31 cellular contexts compared by ENCODE assay signal in the genomic region with DNA sequence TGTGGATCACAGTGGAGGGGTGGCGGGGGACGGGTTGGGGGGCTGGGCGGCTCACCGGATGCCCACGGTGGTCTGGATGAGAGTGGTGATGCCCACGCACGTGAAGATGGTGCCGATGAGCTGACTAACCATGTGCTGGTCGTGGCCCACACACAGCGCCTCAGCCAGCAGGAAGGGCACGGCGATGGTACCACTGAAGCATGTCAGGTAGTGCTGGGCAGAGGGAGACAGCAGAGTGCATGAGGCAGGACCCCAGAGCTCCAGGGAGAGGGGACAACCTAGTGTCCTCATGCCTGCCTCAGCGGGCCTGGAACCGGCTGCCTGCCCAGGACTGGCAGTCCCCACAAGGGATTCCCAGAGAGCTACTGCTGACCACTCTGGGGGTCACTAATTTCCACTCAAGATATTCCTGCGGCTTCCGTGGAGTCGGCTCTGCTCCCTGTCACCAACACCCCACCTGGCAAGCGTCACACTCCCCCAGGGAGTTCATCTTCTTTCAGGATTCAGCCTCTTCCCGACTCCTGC. TPM values are rescaled to one million over a fixed set of nuclear protein-coding genes. Genes with fewer than 3 reads are reported as not detected.
DNase-seq lines count a peak whose midpoint lies in the region; ATAC-seq and TF ChIP-seq lines count a peak whose summit lies in the region.
"Had no signal": no experiment of that assay in that cellular context is flagged by ENCODE, and none has a peak within 500 bp of the region (broad histone marks: within the 10 kb centered on the region; RNA-seq: fewer than 3 reads in every experiment).

No MANE protein-coding gene starts in this region.

- TF ChIP-seq EP300 in gastroesophageal sphincter (IDR thresholded peaks at IDR 0.05) = no peak

- ATAC-seq in GM21381 (IDR thresholded peaks at IDR 0.05; ENCODE audit: unreplicated experiment) (no peak), gastroesophageal sphincter (no peak)
- ATAC-seq: activated T-cell treated with anti-CD3 and anti-CD28 coated beads, Interleukin-2, amount 50 U/mL, for 4 hours; Right ventricle myocardium inferior; stimulated activated naive CD8-positive, alpha-beta T cell treated with anti-CD3 and anti-CD28 coated beads, Interleukin-15, amount 100 ng/mL, for 72 hours had no signal

- H3K27me3 ChIP-seq in cardiac muscle cell = no peaks in the 10 kb centered on the region
- no peaks in the 10 kb centered on the region for H3K27me3 ChIP-seq in left ventricle myocardium inferior (ENCODE audit: low read depth)
- no peaks in the 10 kb centered on the region for H3K27me3 ChIP-seq in WERI-Rb-1 (ENCODE audit: insufficient read depth, low read depth, severe bottlenecking)
- no peaks in the 10 kb centered on the region for H3K27me3 ChIP-seq in liver (ENCODE audit: control insufficient read depth in 4 of 4, insufficient read depth in 4 of 4, low read length in 3 of 4)
- no peaks in the 10 kb centered on the region for H3K27me3 ChIP-seq in gastroesophageal sphincter
- H3K27me3 ChIP-seq: BE2C, dorsolateral prefrontal cortex, transverse colon had no signal

- H3K4me3 ChIP-seq in cardiac muscle cell = no peak overlapping the region
- H3K4me3 ChIP-seq in left ventricle myocardium inferior = no peak overlapping the region
- H3K4me3 ChIP-seq in WERI-Rb-1 (ENCODE audit: low read depth, low read length) = no peak overlapping the region
- H3K4me3 ChIP-seq in liver (ENCODE audit: low read depth in 1 of 3, low read length in 3 of 3) = peak overlapping the region in 2 of 3 donors; percentile 59 to 61
- no peak overlapping the region for H3K4me3 ChIP-seq in gastroesophageal sphincter
- H3K4me3 ChIP-seq: dorsolateral prefrontal cortex, lung, transverse colon had no signal

- peak overlapping the region; percentile 52 for H3K27ac ChIP-seq in cardiac muscle cell
- H3K27ac ChIP-seq in left ventricle myocardium inferior (replicated peaks) = no peak overlapping the region
- H3K27ac ChIP-seq in WERI-Rb-1 = peak overlapping the region; percentile 2; the same call in 1 of the 2 replicates
- peak overlapping the region in 1 of 2 donors; percentile 10 for H3K27ac ChIP-seq in liver (ENCODE audit: low read depth in 1 of 2, low read length in 2 of 2)
- H3K27ac ChIP-seq in gastroesophageal sphincter = no peak overlapping the region
- H3K27ac ChIP-seq: dorsolateral prefrontal cortex, epithelial cell of prostate, HL-60 had no signal

- no peak for TF ChIP-seq CTCF in cardiac muscle cell (IDR thresholded peaks at IDR 0.05; ENCODE audit: low read depth, low read length)
- TF ChIP-seq CTCF in left ventricle myocardium inferior (IDR thresholded peaks at IDR 0.05; ENCODE audit: borderline replicate concordance) = no peak
- TF ChIP-seq CTCF in WERI-Rb-1 (IDR thresholded peaks at IDR 0.05; ENCODE audit: low read depth, low read length) = no peak
- TF ChIP-seq CTCF in liver (IDR thresholded peaks at IDR 0.05; ENCODE audit: low read depth, low read length, missing input control) = no peak
- TF ChIP-seq CTCF in gastroesophageal sphincter (IDR thresholded peaks at IDR 0.05) = no peak

- intact Hi-C loops in left ventricle myocardium inferior (cut with micrococcal nuclease) = no loop called here

- TF ChIP-seq POLR2A in gastroesophageal sphincter (IDR thresholded peaks at IDR 0.05) = no peak

- no peak overlapping the region for H3K9ac ChIP-seq in liver (ENCODE audit: low read depth in 1 of 2, low read length in 2 of 2)

- H3K4me1 ChIP-seq in cardiac muscle cell (ENCODE audit: low read depth) = peaks cover 17% of the 10 kb centered on the region
- peaks cover 20% of the 10 kb centered on the region for H3K4me1 ChIP-seq in left ventricle myocardium inferior
- H3K4me1 ChIP-seq in liver (ENCODE audit: control insufficient read depth in 4 of 4, insufficient read depth in 4 of 4, low read length in 3 of 4) = peaks cover 16 to 41% (median 35%) of the 10 kb centered on the region in 4 donors
- peaks cover 0 to 21% (median 3%) of the 10 kb centered on the region in 3 donors for H3K4me1 ChIP-seq in gastroesophageal sphincter

- WGBS in liver = 82% methylated on average over 19 of the region's 19 CpGs
- WGBS in gastroesophageal sphincter (ENCODE audit: low coverage in 1 of 2), 2 donors = 50 to 100% methylated on average over 1 to 2 of the region's 19 CpGs

- DNase-seq in cardiac muscle cell (ENCODE audit: low read depth in 1 of 2, low spot score in 1 of 2) (no peak), left ventricle myocardium inferior (no peak), WERI-Rb-1 (no peak), NCI-H774 (lab: John Stamatoyannopoulos, UW) (no peak)
- DNase-seq in activated CD4-positive, CD25-positive, alpha-beta regulatory T cell treated with anti-CD3 and anti-CD28 coated beads, Interleukin-2, amount 50 U/mL, for 72 hours = no peak
- DNase-seq: activated naive CD4-positive, alpha-beta T cell treated with anti-CD3 and anti-CD28 coated beads, Interleukin-2, amount 10 ng/mL, durations not matched to agents 7 days and 5 days; activated T-cell treated with anti-CD3 and anti-CD28 coated beads, Interleukin-2, amount 50 U/mL, for 4 hours; amygdala; BE2C; COR-L47; HCEC 1CT; IMR-90; MM.1S; NCI-H146; NCI-H2171 treated with DMSO at 0.1 percent for 48 hours; NCI-H526; stimulated activated CD4-positive, alpha-beta T cell treated with anti-CD3 and anti-CD28 coated beads, Interleukin-4, amount 100 ng/mL, for 1 hour; stimulated activated naive CD8-positive, alpha-beta T cell treated with anti-CD3 and anti-CD28 coated beads, Interleukin-15, amount 100 ng/mL, for 72 hours had no signal

- no peaks in the 10 kb centered on the region for H3K9me3 ChIP-seq in cardiac muscle cell (ENCODE audit: low read depth)
- no peaks in the 10 kb centered on the region for H3K9me3 ChIP-seq in left ventricle myocardium inferior (replicated peaks)
- H3K9me3 ChIP-seq in WERI-Rb-1 (ENCODE audit: severe bottlenecking) = no peaks in the 10 kb centered on the region
- H3K9me3 ChIP-seq in liver (ENCODE audit: control insufficient read depth in 4 of 4, low read length in 3 of 4) = no peaks in the 10 kb centered on the region
- no peaks in the 10 kb centered on the region for H3K9me3 ChIP-seq in gastroesophageal sphincter
- H3K9me3 ChIP-seq: BE2C, transverse colon had no signal

- H3K36me3 ChIP-seq in cardiac muscle cell (no peaks in the 10 kb centered on the region), left ventricle myocardium inferior (no peaks in the 10 kb centered on the region), WERI-Rb-1 (no peaks in the 10 kb centered on the region), liver (ENCODE audit: control insufficient read depth in 4 of 4, insufficient read depth in 3 of 4, low read depth in 1 of 4, low read length in 3 of 4) (peaks cover 0 to 14% (median 9%) of the 10 kb centered on the region in 4 donors), gastroesophageal sphincter (peaks cover 0 to 9% of the 10 kb centered on the region in 2 donors)
- H3K36me3 ChIP-seq: BE2C, transverse colon had no signal

- no peak for TF ChIP-seq RAD21 in liver (IDR thresholded peaks at IDR 0.05)

TF ChIP-seq in liver, 16 proteins besides CTCF, POLR2A, EP300 and RAD21 (continues in another document):
- TF ChIP-seq HNF4G (IDR thresholded peaks at IDR 0.05) (no peak), GABPA (IDR thresholded peaks at IDR 0.05 in 1 of 2, conservative IDR thresholded peaks at IDR 0.05 in 1 of 2) (no peak), RXRA (IDR thresholded peaks at IDR 0.05) (no peak), MAX (IDR thresholded peaks at IDR 0.05) (no peak), JUND (IDR thresholded peaks at IDR 0.05) (no peak), YY1 (IDR thresholded peaks at IDR 0.05) (no peak), EGR1 (IDR thresholded peaks at IDR 0.05; ENCODE audit: low read depth in 2 of 2) (no peak)
- TF ChIP-seq, protein P1, sequence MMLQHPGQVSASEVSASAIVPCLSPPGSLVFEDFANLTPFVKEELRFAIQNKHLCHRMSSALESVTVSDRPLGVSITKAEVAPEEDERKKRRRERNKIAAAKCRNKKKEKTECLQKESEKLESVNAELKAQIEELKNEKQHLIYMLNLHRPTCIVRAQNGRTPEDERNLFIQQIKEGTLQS (IDR thresholded peaks at IDR 0.05) = no peak

RNA-seq across cellular contexts. Expression of gene SLC23A1, which starts 1.2 kb away (rescaled TPM):
- total RNA-seq in cardiac muscle cell (0.81 TPM in 1 of 2 replicates, not detected in the other), left ventricle myocardium inferior (not detected), liver (10 to 100 TPM in 1 of 2 donors, 1 to 10 TPM in 1; 10.0 to 17.5 TPM), gastroesophageal sphincter (not detected)
- polyA plus RNA-seq in cardiac muscle cell (0.06 and 0.37 TPM in 2 replicates), liver (10 to 100 TPM; 17.3 to 18.0 TPM)
- total RNA-seq: A172; activated T-cell treated with anti-CD3 and anti-CD28 coated beads, Interleukin-2, amount 50 U/mL, for 4 hours; bronchial epithelial cell; fibroblast of villous mesenchyme; IMR-90; Right ventricle myocardium inferior had no signal
- polyA plus RNA-seq: IMR-90 had no signal

RNA-seq across cellular contexts. Expression of gene MZB1, which starts 7.8 kb away (rescaled TPM):
- total RNA-seq in cardiac muscle cell = 2.3 and 5.3 TPM in 2 replicates
- 1.3 and 4.0 TPM in 2 replicates for polyA plus RNA-seq in cardiac muscle cell
- total RNA-seq in left ventricle myocardium inferior = 0.58 TPM
- total RNA-seq in liver = 1 to 10 TPM; 1.8 TPM
- polyA plus RNA-seq in liver = 10 to 100 TPM in 1 of 2 donors, 1 to 10 TPM in 1; 1.8 to 23.7 TPM
- total RNA-seq in gastroesophageal sphincter = under 1 TPM in 1 of 4 donors, not detected in 3; 0.74 TPM
- total RNA-seq: A172, bronchial epithelial cell, IMR-90, renal cortical epithelial cell had no signal
- polyA plus RNA-seq: IMR-90 had no signal

RNA-seq across cellular contexts. Expression of gene PROB1, which starts 13.0 kb away (rescaled TPM):
- total RNA-seq in cardiac muscle cell (22.2 and 42.5 TPM in 2 replicates), left ventricle myocardium inferior (46.3 TPM), liver (under 1 TPM; 0.28 to 0.67 TPM), gastroesophageal sphincter (1 to 10 TPM; 1.2 to 9.1 (median 4.1) TPM)
- polyA plus RNA-seq in cardiac muscle cell (15.2 and 20.5 TPM in 2 replicates), liver (under 1 TPM; 0.04 to 0.39 TPM)

RNA-seq across cellular contexts. Expression of gene SPATA24, which starts 22.0 kb away (rescaled TPM):
- total RNA-seq in cardiac muscle cell (14.2 and 45.3 TPM in 2 replicates), left ventricle myocardium inferior (15.7 TPM), liver (1 to 10 TPM; 1.8 to 2.4 TPM), gastroesophageal sphincter (10 to 100 TPM in 2 of 4 donors, 1 to 10 TPM in 2; 1.5 to 13.5 (median 6.3) TPM)
- polyA plus RNA-seq in cardiac muscle cell (12.8 and 29.0 TPM in 2 replicates), liver (1 to 10 TPM; 2.7 TPM)

RNA-seq across cellular contexts. Expression of gene PAIP2, which starts 40.2 kb away (rescaled TPM):
- total RNA-seq in cardiac muscle cell (88.3 and 93.1 TPM in 2 replicates), left ventricle myocardium inferior (148 TPM), liver (10 to 100 TPM; 41.5 to 42.2 TPM), gastroesophageal sphincter (100 to 1,000 TPM in 2 of 4 donors, 10 to 100 TPM in 2; 78.5 to 131 (median 93.3) TPM)
- polyA plus RNA-seq in cardiac muscle cell (220 and 243 TPM in 2 replicates), liver (10 to 100 TPM; 47.9 to 63.2 TPM)

Comparison
In these comparisons a context has a peak if more than half of its experiments do, and no peak if none do; other contexts are left out.
1. H3K27ac ChIP-seq: peak in cardiac muscle cell (single experiment) and WERI-Rb-1 (single experiment); none in left ventricle myocardium inferior (single experiment) and gastroesophageal sphincter (0 of 4).
2. H3K4me3 ChIP-seq: peak in liver (2 of 3); none in cardiac muscle cell (single experiment), left ventricle myocardium inferior (single experiment), WERI-Rb-1 (single experiment) and gastroesophageal sphincter (0 of 2).